11 cellular contexts compared by ENCODE assay signal in the genomic region with DNA sequence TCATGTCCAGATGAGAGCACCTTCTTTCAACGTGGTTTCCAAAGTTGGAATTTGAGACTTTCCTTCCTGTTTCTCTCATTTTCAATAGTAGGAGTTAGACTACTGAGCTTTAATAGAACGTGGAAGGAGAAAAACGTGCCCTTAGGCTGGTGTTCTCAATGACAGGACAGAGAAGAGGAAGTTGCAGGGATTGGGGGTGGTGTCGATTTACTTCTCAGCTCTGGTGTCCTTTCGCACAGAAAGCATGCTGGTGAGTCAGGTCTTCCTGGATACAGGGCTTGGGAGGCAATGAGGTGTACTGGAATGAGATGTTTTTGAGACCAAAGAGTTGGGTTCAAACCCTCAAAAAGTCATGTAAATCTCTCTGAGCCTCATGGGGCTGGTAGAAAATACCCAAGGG.
A peak's percentile ranks its signal among the peaks of the same experiment; 100 is the strongest.
DNase-seq lines count a peak whose midpoint lies in the region; ATAC-seq, FAIRE-seq and TF ChIP-seq lines count a peak whose summit lies in the region.
"Had no signal": no experiment of that assay in that cellular context is flagged by ENCODE, and none has a peak within 500 bp of the region (broad histone marks: within the 10 kb centered on the region; RNA-seq: fewer than 3 reads in every experiment).

No MANE protein-coding gene starts in this region.

- no peak for TF ChIP-seq EP300 in GM12878 (IDR thresholded peaks at IDR 0.05; ENCODE audit: borderline replicate concordance in 1 of 2, control insufficient read depth in 1 of 2, low read depth in 2 of 2, low read length in 2 of 2)

- H3K4me3 ChIP-seq in GM12878: no peak overlapping the region

- H3K27ac Mint-ChIP-seq in memory B cell: no peak overlapping the region
- H3K27ac Mint-ChIP-seq: activated naive CD4-positive, alpha-beta T cell treated with anti-CD3 and anti-CD28 coated beads for 36 hours had no signal

- H3K36me3 Mint-ChIP-seq in memory B cell: peaks cover 2% of the 10 kb centered on the region

- H3K27me3 Mint-ChIP-seq in memory B cell: no peaks in the 10 kb centered on the region

- no peak for FAIRE-seq in GM12878 (lab: Jason Lieb, UNC)

- TF ChIP-seq CTCF in GM12878 (IDR thresholded peaks at IDR 0.05 in 2 of 3, conservative IDR thresholded peaks at IDR 0.05 in 1 of 3; ENCODE audit: control insufficient read depth in 2 of 3, extremely low read depth in 1 of 3, insufficient read depth in 1 of 3, low read depth in 3 of 3, low read length in 3 of 3): no peak

- intact Hi-C loops in GM12878 (cut with micrococcal nuclease; ENCODE audit: unreplicated experiment): no loop called here

- no peaks in the 10 kb centered on the region; the same call in 1 of the 2 replicates for H3K4me1 ChIP-seq in GM12878 (ENCODE audit: control insufficient read depth, insufficient read depth, low read length)

- H3K4me2 ChIP-seq in GM12878 (ENCODE audit: control insufficient read depth, insufficient read depth): no peak overlapping the region

- SMC1A ChIA-PET in GM12878 (lab: Charles Lee; ENCODE audit: uncharacterized antibody, unreplicated experiment): no interaction called here

- no TSS peak for BruUV-seq in GM12878 (replicated peaks; lab: Mats Ljungman, UMichigan)

- H3K27ac ChIP-seq in GM12878 (ENCODE audit: control insufficient read depth, insufficient read depth): no peak overlapping the region

- CTCF ChIA-PET in GM12878 (lab: Yijun Ruan, JAX): no interaction called here

- no peaks in the 10 kb centered on the region for H4K20me1 ChIP-seq in GM12878 (ENCODE audit: control insufficient read depth, insufficient read depth)

- 15% methylated on average over 5 of the region's 5 CpGs for WGBS in GM12878 (ENCODE audit: insufficient coverage, insufficient replicate concordance, low lambda C conversion rate, missing lambda C conversion rate)

- RAD21 ChIA-PET in GM12878 (lab: Charles Lee; ENCODE audit: unreplicated experiment): interaction anchor here (0.8 kb wide), 1 partner anchor 13 kb away, joined by 3 read pairs; no protein-coding TSS in a partner anchor

- no peaks in the 10 kb centered on the region for H3K79me2 ChIP-seq in GM12878 (ENCODE audit: control insufficient read depth, insufficient read depth, low read length)

- POLR2A ChIA-PET in GM12878 (lab: Charles Lee): no interaction called here

- in situ Hi-C loops in GM12878 (cut with MboI): no loop called here

- no peak overlapping the region for H3K4me3 Mint-ChIP-seq in memory B cell
- H3K4me3 Mint-ChIP-seq: activated naive CD4-positive, alpha-beta T cell treated with anti-CD3 and anti-CD28 coated beads for 36 hours; neural crest cell had no signal

- H3K36me3 ChIP-seq in GM12878 (ENCODE audit: control insufficient read depth in 2 of 2, insufficient read depth in 2 of 2, low read length in 1 of 2): no peaks in the 10 kb centered on the region; a peak in 1 of 4 replicates

- no peak for ATAC-seq in GM12878
- peak; percentile 70 for ATAC-seq in memory B cell (ENCODE audit: low read depth)
- ATAC-seq in HG03571 (IDR thresholded peaks at IDR 0.05; ENCODE audit: unreplicated experiment): no peak

- no peaks in the 10 kb centered on the region; the same call in 2 of the 3 replicates for H3K9me3 ChIP-seq in GM12878 (replicated peaks; ENCODE audit: control insufficient read depth, insufficient read depth, low read length)

- TF ChIP-seq POLR2A in GM12878 (IDR thresholded peaks at IDR 0.05; ENCODE audit: low read depth, low read length): no peak

- no peak overlapping the region for H2AFZ ChIP-seq in GM12878 (ENCODE audit: control insufficient read depth, low read depth, low read length)

- H3K9ac ChIP-seq in GM12878 (ENCODE audit: control insufficient read depth, insufficient read depth, low read length): no peak overlapping the region

- DNase-seq in ELR (ENCODE audit: low read depth) (peak; percentile 91), NCI-H2029 (lab: John Stamatoyannopoulos, UW) (peak; percentile 67), GM12878 (ENCODE audit: low read depth, low spot score) (no peak), memory B cell (ENCODE audit: low spot score in 2 of 2) (no peak), RKO (ENCODE audit: low spot score) (no peak)
- no peak for DNase-seq in activated naive CD4-positive, alpha-beta T cell treated with anti-CD3 and anti-CD28 coated beads, Interleukin-2, amount 50 U/mL, for 16 hours
- no peak for DNase-seq in stimulated activated CD4-positive, alpha-beta T cell treated with anti-CD3 and anti-CD28 coated beads, Interleukin-4, amount 100 ng/mL, for 4 hours
- DNase-seq: activated naive CD4-positive, alpha-beta T cell treated with anti-CD3 and anti-CD28 coated beads for 36 hours; erythroblast had no signal

- H3K9me3 Mint-ChIP-seq in memory B cell: peaks cover 4% of the 10 kb centered on the region

- H3K4me1 Mint-ChIP-seq in memory B cell: peaks cover 6% of the 10 kb centered on the region
- H3K4me1 Mint-ChIP-seq: neural crest cell had no signal

- H3K27me3 ChIP-seq in GM12878 (replicated peaks in 1 of 2; ENCODE audit: control insufficient read depth in 2 of 2, insufficient read depth in 2 of 2, low read length in 1 of 2): no peaks in the 10 kb centered on the region

- TF ChIP-seq RAD21 in GM12878 (IDR thresholded peaks at IDR 0.05; ENCODE audit: insufficient read depth, low read depth, low read length): no peak

TF ChIP-seq in GM12878, 131 proteins besides CTCF, POLR2A, EP300 and RAD21:
- TF ChIP-seq FOS (IDR thresholded peaks at IDR 0.05; ENCODE audit: borderline replicate concordance, extremely low read depth, insufficient read length): no peak
- peak; percentile 12; the same call in 1 of the 2 replicates for TF ChIP-seq SPI1 (IDR thresholded peaks at IDR 0.05; ENCODE audit: borderline replicate concordance, insufficient read depth, low read depth, low read length)
- TF ChIP-seq CREB1 (IDR thresholded peaks at IDR 0.05; ENCODE audit: low read depth): no peak
- no peak for TF ChIP-seq TBL1XR1 (IDR thresholded peaks at IDR 0.05; ENCODE audit: low read depth, low read length)
- TF ChIP-seq TAF1 (IDR thresholded peaks at IDR 0.05; ENCODE audit: borderline replicate concordance, low read depth, low read length): no peak
- no peak for TF ChIP-seq E2F4 (IDR thresholded peaks at IDR 0.05; ENCODE audit: low read depth, low read length)
TF ChIP-seq in GM12878: peak in this region for 1.

Comparison
In these comparisons a context has a peak if more than half of its experiments do, and no peak if none do; other contexts are left out.
1. DNase-seq: peak in ELR (single experiment) and NCI-H2029 (single experiment); none in GM12878 (single experiment), memory B cell (0 of 2), activated naive CD4-positive, alpha-beta T cell treated with anti-CD3 and anti-CD28 coated beads, Interleukin-2, amount 50 U/mL, for 16 hours (single experiment), stimulated activated CD4-positive, alpha-beta T cell treated with anti-CD3 and anti-CD28 coated beads, Interleukin-4, amount 100 ng/mL, for 4 hours (0 of 2) and RKO (single experiment).